ENCODE assay signal across 11 cellular contexts in genomic region chr15:90075420-90076289, GRCh38. TPM values are rescaled to one million over a fixed set of nuclear protein-coding genes. Genes with fewer than 3 reads are reported as not detected.
DNase-seq lines count a peak whose midpoint lies in the region; FAIRE-seq and TF ChIP-seq lines count a peak whose summit lies in the region.
"Had no signal": no experiment of that assay in that cellular context is flagged by ENCODE, and none has a peak within 500 bp of the region (broad histone marks: within the 10 kb centered on the region; RNA-seq: fewer than 3 reads in every experiment).

No MANE protein-coding gene starts in this region.

- H3K4me3 Mint-ChIP-seq in astrocyte (ENCODE audit: unreplicated experiment) = peak overlapping the region; percentile 2

- H3K9me3 Mint-ChIP-seq in astrocyte (ENCODE audit: unreplicated experiment) = no peaks in the 10 kb centered on the region

- H3K4me1 Mint-ChIP-seq in astrocyte (ENCODE audit: low read depth, unreplicated experiment) = peaks cover 10% of the 10 kb centered on the region

- WGBS in liver = 43% methylated on average over 13 of the region's 13 CpGs
- whole genome bisulfite sequencing in thymus = 95% methylated on average over 13 of the region's 13 CpGs

- FAIRE-seq in astrocyte (lab: Jason Lieb, UNC) = no peak

- H3K27me3 ChIP-seq in cardiac muscle cell (no peaks in the 10 kb centered on the region), astrocyte (ENCODE audit: insufficient read depth, low read length) (no peaks in the 10 kb centered on the region), liver (ENCODE audit: control insufficient read depth in 4 of 4, insufficient read depth in 4 of 4, low read length in 3 of 4) (no peaks in the 10 kb centered on the region), thymus (ENCODE audit: control insufficient read depth, insufficient read depth) (no peaks in the 10 kb centered on the region)

- no peak for TF ChIP-seq CTCF in cardiac muscle cell (IDR thresholded peaks at IDR 0.05; ENCODE audit: low read depth, low read length)
- TF ChIP-seq CTCF in astrocyte (IDR thresholded peaks at IDR 0.05; ENCODE audit: insufficient read depth, low read depth, low read length) = no peak
- no peak for TF ChIP-seq CTCF in liver (IDR thresholded peaks at IDR 0.05; ENCODE audit: low read depth, low read length, missing input control)

- H3K4me3 ChIP-seq in cardiac muscle cell (no peak overlapping the region), astrocyte (ENCODE audit: insufficient read depth, low read depth, low read length) (no peak overlapping the region), liver (ENCODE audit: low read depth in 1 of 3, low read length in 3 of 3) (no peak overlapping the region), thymus (ENCODE audit: low read length) (no peak overlapping the region)

- no peak overlapping the region for H2AFZ ChIP-seq in astrocyte (ENCODE audit: low read depth, low read length)

- H3K4me1 ChIP-seq in cardiac muscle cell (ENCODE audit: low read depth) (peaks cover 3% of the 10 kb centered on the region), astrocyte (ENCODE audit: insufficient read depth, low read length) (no peaks in the 10 kb centered on the region), liver (ENCODE audit: control insufficient read depth in 4 of 4, insufficient read depth in 4 of 4, low read length in 3 of 4) (peaks cover 7 to 16% (median 11%) of the 10 kb centered on the region in 4 donors), thymus (ENCODE audit: control insufficient read depth, insufficient read depth, low read length) (no peaks in the 10 kb centered on the region)

- H4K20me1 ChIP-seq in astrocyte (ENCODE audit: insufficient read depth, low read length) = no peaks in the 10 kb centered on the region

- H3K27me3 Mint-ChIP-seq in astrocyte (ENCODE audit: low read depth, unreplicated experiment) = no peaks in the 10 kb centered on the region

- no peaks in the 10 kb centered on the region for H3K36me3 ChIP-seq in cardiac muscle cell
- H3K36me3 ChIP-seq in astrocyte (ENCODE audit: insufficient read depth, low read length) = peaks cover 2% of the 10 kb centered on the region
- H3K36me3 ChIP-seq in liver (ENCODE audit: control insufficient read depth in 4 of 4, insufficient read depth in 3 of 4, low read depth in 1 of 4, low read length in 3 of 4) = peaks cover 2 to 15% (median 7%) of the 10 kb centered on the region in 4 donors
- peaks cover 62% of the 10 kb centered on the region for H3K36me3 ChIP-seq in thymus (ENCODE audit: control insufficient read depth, insufficient read depth)

- H3K27ac Mint-ChIP-seq in astrocyte (ENCODE audit: unreplicated experiment) = peak overlapping the region; percentile 60

- H3K36me3 Mint-ChIP-seq in astrocyte (ENCODE audit: low read depth, unreplicated experiment) = peaks cover 8% of the 10 kb centered on the region

- H3K9me3 ChIP-seq in cardiac muscle cell (ENCODE audit: low read depth) = no peaks in the 10 kb centered on the region
- H3K9me3 ChIP-seq in astrocyte (ENCODE audit: insufficient read depth, low read depth, low read length) = no peaks in the 10 kb centered on the region
- no peaks in the 10 kb centered on the region for H3K9me3 ChIP-seq in liver (ENCODE audit: control insufficient read depth in 4 of 4, low read length in 3 of 4)
- H3K9me3 ChIP-seq in thymus (ENCODE audit: control insufficient read depth) = no peaks in the 10 kb centered on the region

- peak overlapping the region; percentile 56 for H3K27ac ChIP-seq in cardiac muscle cell
- H3K27ac ChIP-seq in astrocyte (ENCODE audit: low read depth, low read length) = no peak overlapping the region
- H3K27ac ChIP-seq in liver (ENCODE audit: low read depth in 1 of 2, low read length in 2 of 2) = peak overlapping the region; percentile 79 to 82
- peak overlapping the region; percentile 36 for H3K27ac ChIP-seq in thymus (ENCODE audit: low read depth)
- H3K27ac ChIP-seq in substantia nigra (ENCODE audit: low read depth, low read length, poor library complexity, severe bottlenecking) = no peak overlapping the region

- TF ChIP-seq RAD21 in liver (IDR thresholded peaks at IDR 0.05) = peak in 1 of 2 donors; percentile 29

- no peak overlapping the region for H3K4me2 ChIP-seq in astrocyte (ENCODE audit: low read length)

- DNase-seq in cardiac muscle cell (ENCODE audit: low read depth in 1 of 2, low spot score in 1 of 2) (no peak), cardiac septum (ENCODE audit: low spot score) (no peak), astrocyte (ENCODE audit: low read depth) (peak; percentile 27), NCI-H2196 (lab: John Stamatoyannopoulos, UW; ENCODE audit: unreplicated experiment) (no peak), substantia nigra (lab: John Stamatoyannopoulos, UW) (no peak), NCI-H146 treated with DMSO at 0.1 percent for 48 hours (lab: John Stamatoyannopoulos, UW; ENCODE audit: unreplicated experiment) (no peak)
- DNase-seq: AML-193, midbrain, NCI-H2171 had no signal

- H3K9ac ChIP-seq in astrocyte (ENCODE audit: low read length) = no peak overlapping the region
- peak overlapping the region in 1 of 2 donors; percentile 41 for H3K9ac ChIP-seq in liver (ENCODE audit: low read depth in 1 of 2, low read length in 2 of 2)

- intact Hi-C loops in cardiac septum (cut with DNase I) = no loop called here

- no peaks in the 10 kb centered on the region for H3K79me2 ChIP-seq in astrocyte (ENCODE audit: insufficient read depth, low read length)

TF ChIP-seq in liver, 16 proteins besides CTCF, POLR2A, EP300 and RAD21:
- peak; percentile 59 to 61 for TF ChIP-seq JUND (IDR thresholded peaks at IDR 0.05)
- no peak for TF ChIP-seq HNF4G (IDR thresholded peaks at IDR 0.05)
- no peak for TF ChIP-seq NR2F2 (IDR thresholded peaks at IDR 0.05)
- TF ChIP-seq HNF4A (conservative IDR thresholded peaks at IDR 0.05) = peak; percentile 58 to 75
- no peak for TF ChIP-seq YY1 (IDR thresholded peaks at IDR 0.05)
- TF ChIP-seq MAX (IDR thresholded peaks at IDR 0.05) = peak; percentile 62
- TF ChIP-seq ZBTB33 (IDR thresholded peaks at IDR 0.05) = peak; percentile 20
- peak; percentile 34 for TF ChIP-seq SP1 (IDR thresholded peaks at IDR 0.05)
- TF ChIP-seq FOXA1 (IDR thresholded peaks at IDR 0.05) = no peak
- TF ChIP-seq FOXA2 (IDR thresholded peaks at IDR 0.05) = no peak
- no peak for TF ChIP-seq REST (IDR thresholded peaks at IDR 0.05)
- no peak for TF ChIP-seq ATF3 (IDR thresholded peaks at IDR 0.05)
- TF ChIP-seq EGR1 (IDR thresholded peaks at IDR 0.05; ENCODE audit: low read depth in 2 of 2) = no peak
- TF ChIP-seq GABPA (IDR thresholded peaks at IDR 0.05 in 1 of 2, conservative IDR thresholded peaks at IDR 0.05 in 1 of 2) = no peak
- TF ChIP-seq RXRA (IDR thresholded peaks at IDR 0.05) = peak; percentile 21 to 59
- no peak for TF ChIP-seq TAF1 (conservative IDR thresholded peaks at IDR 0.05)

RNA-seq across cellular contexts. Expression of gene IDH2, which starts 26.6 kb away (rescaled TPM):
- 392 and 406 TPM in 2 replicates for total RNA-seq in cardiac muscle cell
- 673 and 712 TPM in 2 replicates for polyA plus RNA-seq in cardiac muscle cell
- 455 TPM for total RNA-seq in cardiac septum
- 76.6 and 87.3 TPM in 2 replicates for total RNA-seq in astrocyte
- 100 to 1,000 TPM; 149 to 318 TPM for total RNA-seq in liver
- polyA plus RNA-seq in liver = 100 to 1,000 TPM; 278 to 339 TPM
- 68.7 TPM for polyA plus RNA-seq in thymus

Comparison
In these comparisons a context has a peak if more than half of its experiments do, and no peak if none do; other contexts are left out.
1. H3K27ac ChIP-seq: peak in cardiac muscle cell (single experiment), liver (2 of 2) and thymus (single experiment); none in astrocyte (single experiment) and substantia nigra (single experiment).